18 cellular contexts compared by ENCODE assay signal in the genomic region with DNA sequence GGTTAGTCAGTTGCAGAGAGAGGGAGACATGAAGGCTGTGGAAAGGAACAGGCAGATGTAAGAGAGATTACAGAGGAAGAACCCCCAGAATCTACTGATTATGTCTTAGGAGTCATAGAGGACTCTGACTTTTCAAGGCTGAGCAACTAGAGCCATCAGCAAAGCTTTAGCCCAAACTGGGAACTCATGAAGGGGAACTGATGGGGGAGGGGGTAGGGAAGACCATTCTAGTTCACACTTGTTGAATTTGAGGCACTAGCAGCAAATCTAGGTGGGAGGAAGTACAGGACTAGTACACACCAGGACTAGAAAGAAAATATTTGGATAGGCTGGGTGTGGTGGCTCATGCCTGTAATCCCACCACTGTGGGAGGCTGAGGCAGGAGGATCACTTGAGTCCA. TPM values are rescaled to one million over a fixed set of nuclear protein-coding genes. Genes with fewer than 3 reads are reported as not detected.
A peak's percentile ranks its signal among the peaks of the same experiment; 100 is the strongest.
DNase-seq lines count a peak whose midpoint lies in the region; ATAC-seq, FAIRE-seq and TF ChIP-seq lines count a peak whose summit lies in the region.
"Had no signal": no experiment of that assay in that cellular context is flagged by ENCODE, and none has a peak within 500 bp of the region (broad histone marks: within the 10 kb centered on the region; RNA-seq: fewer than 3 reads in every experiment).

No MANE protein-coding gene starts in this region.

- H3K9me3 ChIP-seq in mammary epithelial cell (replicated peaks; ENCODE audit: insufficient read depth, low read length) (no peaks in the 10 kb centered on the region), lower lobe of right lung (no peaks in the 10 kb centered on the region), transverse colon (no peaks in the 10 kb centered on the region)
- H3K9me3 ChIP-seq: A549; BLaER1 treated with 17β-estradiol and CSF1 and Interleukin-3, amounts not matched to agents 10 nM and 100 nM had no signal

- dilution Hi-C loops in mammary epithelial cell (cut with HindIII; ENCODE audit: low sequenced_read_pairs), result loop anchor here (5.0 kb wide), 1 partner anchor 48 kb away; no protein-coding TSS in a partner anchor

- peak overlapping the region; percentile 91 for H3K27ac Mint-ChIP-seq in MCF 10A (ENCODE audit: low read depth, unreplicated experiment)

- no peaks in the 10 kb centered on the region for H4K20me1 ChIP-seq in mammary epithelial cell (ENCODE audit: insufficient read depth, low read length)

- no peak for TF ChIP-seq EP300 in transverse colon (IDR thresholded peaks at IDR 0.05; ENCODE audit: low read depth)

- no peak overlapping the region for H3K4me2 ChIP-seq in mammary epithelial cell (ENCODE audit: insufficient read depth, low read depth, low read length)
- H3K4me2 ChIP-seq: A549 had no signal

- H3K4me3 ChIP-seq in mammary epithelial cell (replicated peaks in 1 of 3; ENCODE audit: insufficient read depth in 1 of 3, low read depth in 2 of 3, low read length in 3 of 3) (no peak overlapping the region), lower lobe of right lung (no peak overlapping the region), transverse colon (no peak overlapping the region)
- H3K4me3 ChIP-seq: A549; BLaER1 treated with 17β-estradiol and CSF1 and Interleukin-3, amounts not matched to agents 10 nM and 100 nM had no signal

- no peak overlapping the region for H3K4me3 Mint-ChIP-seq in MCF 10A (ENCODE audit: unreplicated experiment)

- H3K36me3 ChIP-seq in mammary epithelial cell (ENCODE audit: insufficient read depth, low read length), result peaks cover 34% of the 10 kb centered on the region
- H3K36me3 ChIP-seq in lower lobe of right lung, result peaks cover 81% of the 10 kb centered on the region
- peaks cover 0 to 53% (median 21%) of the 10 kb centered on the region in 4 donors for H3K36me3 ChIP-seq in transverse colon

- CTCF ChIA-PET in MCF 10A (lab: Yijun Ruan, JAX), result interaction anchor here (1.0 to 2.6 kb wide), 3 partner anchors 17 to 61 kb away, joined by 3 to 9 read pairs (median 5); no protein-coding TSS in a partner anchor
- CTCF ChIA-PET in mammary epithelial cell (lab: Charles Lee; ENCODE audit: low non-redundant PET), result no interaction called here

- peaks cover 51% of the 10 kb centered on the region for H3K79me2 ChIP-seq in mammary epithelial cell (ENCODE audit: insufficient read depth, low read length)

- H2AFZ ChIP-seq in mammary epithelial cell (ENCODE audit: low read depth, low read length), result no peak overlapping the region

- FAIRE-seq in HTR-8/SVneo (lab: Jason Lieb, UNC), result peak; percentile 63
- FAIRE-seq: A549 had no signal

- TF ChIP-seq CTCF in MCF 10A (IDR thresholded peaks at IDR 0.05; ENCODE audit: unreplicated experiment) (no peak), mammary epithelial cell (conservative IDR thresholded peaks at IDR 0.05 in 1 of 2, IDR thresholded peaks at IDR 0.05 in 1 of 2; ENCODE audit: extremely low read depth in 1 of 2, insufficient read depth in 1 of 2, low read depth in 1 of 2, low read length in 2 of 2) (no peak), lower lobe of right lung (IDR thresholded peaks at IDR 0.05) (no peak), transverse colon (IDR thresholded peaks at IDR 0.05) (no peak)

- no peaks in the 10 kb centered on the region for H3K27me3 Mint-ChIP-seq in MCF 10A (ENCODE audit: insufficient read depth, unreplicated experiment)

- TF ChIP-seq POLR2A in transverse colon (IDR thresholded peaks at IDR 0.05), result peak; percentile 11

- H3K4me1 ChIP-seq in mammary epithelial cell (ENCODE audit: insufficient read depth, low read length) (peaks cover 17% of the 10 kb centered on the region), lower lobe of right lung (peaks cover 50% of the 10 kb centered on the region), transverse colon (peaks cover 14 to 50% (median 21%) of the 10 kb centered on the region in 4 donors)
- H3K4me1 ChIP-seq: A549 had no signal

- peaks cover 92% of the 10 kb centered on the region for H3K36me3 Mint-ChIP-seq in MCF 10A (ENCODE audit: insufficient read depth, unreplicated experiment)

- no peak overlapping the region for H3K27ac ChIP-seq in mammary epithelial cell (ENCODE audit: insufficient read depth, low read depth, low read length)
- H3K27ac ChIP-seq in lower lobe of right lung, result peak overlapping the region; percentile 10
- H3K27ac ChIP-seq in transverse colon, result no peak overlapping the region
- H3K27ac ChIP-seq: A549; BLaER1 treated with 17β-estradiol and CSF1 and Interleukin-3, amounts not matched to agents 10 nM and 100 nM had no signal

- H3K9me3 Mint-ChIP-seq in MCF 10A (ENCODE audit: unreplicated experiment), result no peaks in the 10 kb centered on the region

- no peaks in the 10 kb centered on the region for H3K27me3 ChIP-seq in mammary epithelial cell (ENCODE audit: insufficient read depth, low read length)
- H3K27me3 ChIP-seq in lower lobe of right lung (ENCODE audit: low read depth), result no peaks in the 10 kb centered on the region
- no peaks in the 10 kb centered on the region for H3K27me3 ChIP-seq in transverse colon
- H3K27me3 ChIP-seq: BLaER1 treated with 17β-estradiol and CSF1 and Interleukin-3, amounts not matched to agents 10 nM and 100 nM had no signal

- ATAC-seq in lower lobe of right lung (no peak), GM21723 (IDR thresholded peaks at IDR 0.05; ENCODE audit: unreplicated experiment) (no peak)
- ATAC-seq: A549 had no signal

- H3K4me1 Mint-ChIP-seq in MCF 10A (ENCODE audit: insufficient read depth, unreplicated experiment), result peaks cover 24% of the 10 kb centered on the region

- intact Hi-C loops in MCF 10A (cut with micrococcal nuclease), result no loop called here
- intact Hi-C loops in mammary epithelial cell (cut with micrococcal nuclease), result no loop called here
- intact Hi-C loops in lower lobe of right lung (cut with DNase I), result no loop called here
- intact Hi-C loops in transverse colon (cut with DNase I; ENCODE audit: low total_unique reads), result no loop called here

- BruUV-seq in MCF 10A (replicated peaks; lab: Mats Ljungman, UMichigan) (no TSS peak), mammary epithelial cell (replicated peaks; lab: Mats Ljungman, UMichigan) (no TSS peak)

- DNase-seq in MCF 10A (ENCODE audit: unreplicated experiment) (no peak), mammary epithelial cell (no peak), HTR-8/SVneo (ENCODE audit: insufficient read length, low spot score) (no peak), lower lobe of right lung (no peak), transverse colon (no peak), NCI-H2107 (lab: John Stamatoyannopoulos, UW) (no peak), EL (no peak)
- DNase-seq: DMS153, H7, IMR-90, Karpas-422, NCI-H1105, NCI-H1694 treated with DMSO at 0.1 percent for 48 hours, NCI-H69, SHP77 treated with DMSO at 0.1 percent for 48 hours had no signal

- POLR2A ChIA-PET in MCF 10A (lab: Yijun Ruan, JAX), result interaction anchor here (0.6 to 3.6 kb wide), 4 partner anchors 10 to 44 kb away, joined by 3 to 29 read pairs (median 7); a partner anchor contains a TSS

- H3K9ac ChIP-seq in mammary epithelial cell (ENCODE audit: insufficient read depth, low read length), result no peak overlapping the region
- H3K9ac ChIP-seq: BLaER1 treated with 17β-estradiol and CSF1 and Interleukin-3, amounts not matched to agents 10 nM and 100 nM had no signal

- in situ Hi-C loops in mammary epithelial cell (cut with MboI; ENCODE audit: low sequenced_read_pairs in 2 of 2) (no loop called here), transverse colon (cut with MboI; ENCODE audit: low pct_ligation_motif_present in 1 of 4, low pct_unique_long_range_greater_than_20kb in 1 of 4, low sequenced_read_pairs in 3 of 4) (loop anchor here in 1 of 4 donors (10.0 kb wide), 1 partner anchor 54 kb away; no protein-coding TSS in a partner anchor)

RNA-seq across cellular contexts. Expression of a gene that starts 10.1 kb away (rescaled TPM):
- total RNA-seq in MCF 10A (2022) (154 and 178 TPM in 2 replicates), mammary epithelial cell (100 to 1,000 TPM; 138 to 232 TPM), lower lobe of right lung (528 TPM), transverse colon (1,000 to 10,000 TPM in 3 of 4 donors, 100 to 1,000 TPM in 1; 388 to 2,805 (median 1,702) TPM)
- polyA plus RNA-seq in mammary epithelial cell, result 156 TPM
- polyA minus RNA-seq in mammary epithelial cell, result 47.3 TPM

RNA-seq across cellular contexts. Expression of a gene that starts 52.2 kb away (rescaled TPM):
- 13.4 and 17.6 TPM in 2 replicates for total RNA-seq in MCF 10A (2022)
- total RNA-seq in mammary epithelial cell, result 10 to 100 TPM in 1 of 2 donors, under 1 TPM in 1; 0.50 to 33.9 TPM
- polyA plus RNA-seq in mammary epithelial cell, result 18.1 TPM
- 3.8 TPM for polyA minus RNA-seq in mammary epithelial cell
- total RNA-seq in lower lobe of right lung, result 0.97 TPM
- 10 to 100 TPM in 1 of 4 donors, 1 to 10 TPM in 2, under 1 TPM in 1; 0.82 to 11.5 (median 1.3) TPM for total RNA-seq in transverse colon
